Comparison of ENCODE assay signal across 27 cellular contexts in the genomic region with DNA sequence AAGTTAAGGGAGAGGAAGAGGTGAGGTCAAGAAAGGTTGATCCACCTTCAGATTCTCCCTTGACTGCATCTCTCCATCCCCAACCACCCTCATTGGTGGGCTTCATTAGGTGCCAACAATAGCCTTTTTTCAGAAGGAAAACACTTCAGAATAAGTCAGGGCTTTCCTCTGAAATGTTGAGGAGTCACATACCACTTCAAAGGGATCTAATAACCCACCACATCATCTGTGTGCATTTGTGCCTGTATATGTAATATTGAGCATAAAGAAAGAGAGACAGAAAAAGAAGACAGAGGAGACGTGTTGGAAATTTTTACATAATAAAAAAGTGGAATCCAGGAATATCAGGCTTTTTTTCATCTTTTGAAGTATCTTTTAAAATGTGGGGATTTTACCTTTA.
"Had no signal": no experiment of that assay in that cellular context is flagged by ENCODE, and none has a peak within 500 bp of the region (broad histone marks: within the 10 kb centered on the region; RNA-seq: fewer than 3 reads in every experiment).

No MANE protein-coding gene starts in this region.

- H3K79me2 ChIP-seq: parathyroid adenoma had no signal

- H3K27ac Mint-ChIP-seq: natural killer cell; nephron; progenitor cell of endocrine pancreas; stimulated activated effector memory CD8-positive, alpha-beta T cell treated with anti-CD3 and anti-CD28 coated beads, Interleukin-12 subunit alpha, Interleukin-12 subunit beta, amount 100 ng/mL, for 72 hours; stimulated activated naive B cell treated with anti-CD40 and anti-IgM and Interleukin-4, amounts not matched to agents 10 μg/mL and 1 μg/mL and 100 μg/mL, for 72 hours; stimulated activated naive CD8-positive, alpha-beta T cell treated with anti-CD3 and anti-CD28 coated beads, Interleukin-15, Interleukin-2, amounts not matched to agents 100 ng/mL and 50 ng/mL, for 24 hours had no signal

- H3K4me1 Mint-ChIP-seq: natural killer cell; stimulated activated effector memory CD8-positive, alpha-beta T cell treated with anti-CD3 and anti-CD28 coated beads, Interleukin-12 subunit alpha, Interleukin-12 subunit beta, amount 100 ng/mL, for 72 hours; stimulated activated naive B cell treated with anti-CD40 and anti-IgM and Interleukin-4, amounts not matched to agents 10 μg/mL and 1 μg/mL and 100 μg/mL, for 72 hours had no signal

- ATAC-seq: natural killer cell; psoas muscle; right cardiac atrium; stimulated activated effector memory CD8-positive, alpha-beta T cell treated with anti-CD3 and anti-CD28 coated beads, Interleukin-12 subunit alpha, Interleukin-12 subunit beta, amount 100 ng/mL, for 72 hours; stimulated activated naive B cell treated with anti-CD40 and anti-IgM and Interleukin-4, amounts not matched to agents 10 μg/mL and 1 μg/mL and 100 μg/mL, for 72 hours had no signal

- H3K9me3 Mint-ChIP-seq: nephron had no signal

- H3K4me3 Mint-ChIP-seq: natural killer cell; nephron; stimulated activated effector memory CD8-positive, alpha-beta T cell treated with anti-CD3 and anti-CD28 coated beads, Interleukin-12 subunit alpha, Interleukin-12 subunit beta, amount 100 ng/mL, for 72 hours; stimulated activated naive B cell treated with anti-CD40 and anti-IgM and Interleukin-4, amounts not matched to agents 10 μg/mL and 1 μg/mL and 100 μg/mL, for 72 hours; stimulated activated naive CD8-positive, alpha-beta T cell treated with anti-CD3 and anti-CD28 coated beads, Interleukin-15, Interleukin-2, amounts not matched to agents 100 ng/mL and 50 ng/mL, for 24 hours had no signal

- H3K36me3 Mint-ChIP-seq: natural killer cell; stimulated activated effector memory CD8-positive, alpha-beta T cell treated with anti-CD3 and anti-CD28 coated beads, Interleukin-12 subunit alpha, Interleukin-12 subunit beta, amount 100 ng/mL, for 72 hours; stimulated activated naive B cell treated with anti-CD40 and anti-IgM and Interleukin-4, amounts not matched to agents 10 μg/mL and 1 μg/mL and 100 μg/mL, for 72 hours had no signal

- H3K27me3 Mint-ChIP-seq: progenitor cell of endocrine pancreas; stimulated activated naive B cell treated with anti-CD40 and anti-IgM and Interleukin-4, amounts not matched to agents 10 μg/mL and 1 μg/mL and 100 μg/mL, for 72 hours; stimulated activated naive CD8-positive, alpha-beta T cell treated with anti-CD3 and anti-CD28 coated beads, Interleukin-15, Interleukin-2, amounts not matched to agents 100 ng/mL and 50 ng/mL, for 24 hours had no signal

- H3K4me3 ChIP-seq: ovary, psoas muscle, right lobe of liver, sigmoid colon, stomach, thoracic aorta, thyroid gland, tibial nerve, upper lobe of left lung, vagina had no signal

- H3K9ac ChIP-seq: parathyroid adenoma had no signal

- H3K4me1 ChIP-seq: parathyroid adenoma, psoas muscle, right lobe of liver, sigmoid colon, stomach, thyroid gland, tibial nerve had no signal

- H3K9me3 ChIP-seq: ovary, psoas muscle, right lobe of liver, sigmoid colon, stomach, thoracic aorta, thyroid gland, tibial nerve, upper lobe of left lung, vagina had no signal

- H2AFZ ChIP-seq: parathyroid adenoma had no signal

- DNase-seq: natural killer cell; occipital lobe; ovary; posterior cingulate gyrus; psoas muscle; right cardiac atrium; right lobe of liver; sigmoid colon; small intestine; stimulated activated CD4-positive, alpha-beta T cell treated with anti-CD3 and anti-CD28 coated beads, Interleukin-15, amount 100 ng/mL, for 24 hours; stimulated activated CD4-positive, alpha-beta T cell treated with anti-CD3 and anti-CD28 coated beads, Interleukin-2, amount 100 ng/mL, for 24 hours; stimulated activated CD4-positive, alpha-beta T cell treated with anti-CD3 and anti-CD28 coated beads, Interleukin-2, amount 100 ng/mL, for 48 hours; stimulated activated CD4-positive, alpha-beta T cell treated with anti-CD3 and anti-CD28 coated beads, Interleukin-4, amount 100 ng/mL, for 24 hours; stimulated activated naive B cell treated with anti-CD40 and anti-IgM and Interleukin-4, amounts not matched to agents 10 μg/mL and 1 μg/mL and 100 μg/mL, for 72 hours; stimulated activated naive CD4-positive, alpha-beta T cell treated with Interleukin-2 at 50 U/mL for 16 hours; stomach; thyroid gland; trophoblast cell; upper lobe of left lung had no signal

- H3K27me3 ChIP-seq: ovary, right lobe of liver, sigmoid colon, stomach, thyroid gland, tibial nerve, upper lobe of left lung, vagina had no signal

- H3K36me3 ChIP-seq: ovary, right lobe of liver, sigmoid colon, stomach, thoracic aorta, thyroid gland, tibial nerve, upper lobe of left lung, vagina had no signal

- H3K27ac ChIP-seq: ovary, parathyroid adenoma, psoas muscle, right lobe of liver, sigmoid colon, stomach, thoracic aorta, thyroid gland, tibial nerve, vagina had no signal
